In the genomic region with DNA sequence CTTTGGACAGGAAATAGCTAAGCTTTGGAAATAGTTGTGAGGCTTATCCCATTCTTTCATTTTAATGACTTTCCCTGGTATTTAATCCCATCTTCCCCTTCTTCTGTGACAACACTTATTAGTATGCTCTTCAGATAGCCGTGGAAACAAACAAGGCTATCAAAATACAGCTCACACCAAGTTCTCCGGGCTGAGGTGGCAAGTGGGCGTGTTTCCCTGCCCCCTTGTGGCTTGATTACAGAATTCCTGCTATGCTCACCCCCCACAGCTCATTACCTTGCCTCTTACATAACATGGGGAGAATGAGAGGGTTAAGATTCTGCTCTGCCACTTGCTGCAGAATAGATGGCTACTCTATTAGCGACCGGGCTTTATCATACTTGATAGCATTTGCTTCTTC, we compare ENCODE assay signal across 1 cellular context.
TF ChIP-seq lines count a peak whose summit lies in the region.

No MANE protein-coding gene starts in this region.

TF ChIP-seq in WTC11, 78 proteins besides CTCF, POLR2A, EP300 and RAD21 (continued from another document):
- TF ChIP-seq, protein P1, sequence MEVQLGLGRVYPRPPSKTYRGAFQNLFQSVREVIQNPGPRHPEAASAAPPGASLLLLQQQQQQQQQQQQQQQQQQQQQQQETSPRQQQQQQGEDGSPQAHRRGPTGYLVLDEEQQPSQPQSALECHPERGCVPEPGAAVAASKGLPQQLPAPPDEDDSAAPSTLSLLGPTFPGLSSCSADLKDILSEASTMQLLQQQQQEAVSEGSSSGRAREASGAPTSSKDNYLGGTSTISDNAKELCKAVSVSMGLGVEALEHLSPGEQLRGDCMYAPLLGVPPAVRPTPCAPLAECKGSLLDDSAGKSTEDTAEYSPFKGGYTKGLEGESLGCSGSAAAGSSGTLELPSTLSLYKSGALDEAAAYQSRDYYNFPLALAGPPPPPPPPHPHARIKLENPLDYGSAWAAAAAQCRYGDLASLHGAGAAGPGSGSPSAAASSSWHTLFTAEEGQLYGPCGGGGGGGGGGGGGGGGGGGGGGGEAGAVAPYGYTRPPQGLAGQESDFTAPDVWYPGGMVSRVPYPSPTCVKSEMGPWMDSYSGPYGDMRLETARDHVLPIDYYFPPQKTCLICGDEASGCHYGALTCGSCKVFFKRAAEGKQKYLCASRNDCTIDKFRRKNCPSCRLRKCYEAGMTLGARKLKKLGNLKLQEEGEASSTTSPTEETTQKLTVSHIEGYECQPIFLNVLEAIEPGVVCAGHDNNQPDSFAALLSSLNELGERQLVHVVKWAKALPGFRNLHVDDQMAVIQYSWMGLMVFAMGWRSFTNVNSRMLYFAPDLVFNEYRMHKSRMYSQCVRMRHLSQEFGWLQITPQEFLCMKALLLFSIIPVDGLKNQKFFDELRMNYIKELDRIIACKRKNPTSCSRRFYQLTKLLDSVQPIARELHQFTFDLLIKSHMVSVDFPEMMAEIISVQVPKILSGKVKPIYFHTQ (CRISPR knock-in tag; IDR thresholded peaks at IDR 0.05) = no peak
TF ChIP-seq in WTC11: peak in this region for 0.
